In the genomic region with DNA sequence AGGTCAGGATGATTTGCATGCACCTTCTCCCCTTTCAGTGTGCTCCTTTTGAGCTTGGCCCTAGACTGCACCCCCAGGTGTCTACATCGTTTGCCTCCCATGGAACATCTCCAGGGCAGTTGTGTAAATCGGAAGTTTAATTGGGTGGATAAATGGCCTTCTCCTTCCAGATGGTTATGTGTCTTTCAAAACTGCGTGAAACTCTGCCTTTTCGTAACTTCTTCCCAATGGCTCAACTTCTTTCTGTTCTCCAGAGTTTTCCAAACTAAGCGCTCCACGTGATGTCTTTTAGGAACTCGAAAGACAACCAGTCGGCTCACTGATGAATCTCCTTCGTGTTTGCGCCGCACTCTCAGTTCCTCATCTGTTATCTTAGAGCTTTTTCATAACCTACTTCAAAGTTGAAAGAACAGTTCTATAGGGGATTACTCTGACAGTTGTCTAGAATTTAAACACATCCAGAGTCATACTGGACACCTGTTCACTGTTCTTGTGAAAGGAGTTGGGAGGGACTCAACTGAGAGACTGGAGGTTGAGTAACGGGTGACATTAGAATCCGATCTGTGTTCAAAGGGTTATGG, we compare ENCODE assay signal across 10 cellular contexts. TPM values are rescaled to one million over a fixed set of nuclear protein-coding genes. Genes with fewer than 3 reads are reported as not detected.
A peak's percentile ranks its signal among the peaks of the same experiment; 100 is the strongest.
DNase-seq lines count a peak whose midpoint lies in the region; ATAC-seq and TF ChIP-seq lines count a peak whose summit lies in the region.
"Had no signal": no experiment of that assay in that cellular context is flagged by ENCODE, and none has a peak within 500 bp of the region (broad histone marks: within the 10 kb centered on the region; RNA-seq: fewer than 3 reads in every experiment).

No MANE protein-coding gene starts in this region.

- H2AK5ac ChIP-seq in trophoblast cell (ENCODE audit: low read length): no peak overlapping the region

- no peak overlapping the region for H3K18ac ChIP-seq in trophoblast cell (ENCODE audit: low read length)

- H3K79me2 ChIP-seq in trophoblast cell (ENCODE audit: control insufficient read depth, insufficient read depth, low read length, poor library complexity): no peaks in the 10 kb centered on the region
- H3K79me2 ChIP-seq in OCI-LY7 (ENCODE audit: insufficient read depth, low read depth, low read length): no peaks in the 10 kb centered on the region

- H2BK12ac ChIP-seq in trophoblast cell (ENCODE audit: low read length): no peak overlapping the region

- H4K20me1 ChIP-seq in OCI-LY7 (ENCODE audit: insufficient read depth, low read length): no peaks in the 10 kb centered on the region

- BruUV-seq in OCI-LY7 (replicated peaks; lab: Mats Ljungman, UMichigan): no TSS peak

- H3K36me3 ChIP-seq in HUES64 (ENCODE audit: insufficient read depth, low read length): peaks cover 5% of the 10 kb centered on the region; the same call in 1 of the 2 replicates
- no peaks in the 10 kb centered on the region for H3K36me3 ChIP-seq in trophoblast cell (ENCODE audit: control insufficient read depth in 1 of 2, insufficient read depth in 2 of 2, low read length in 2 of 2)
- H3K36me3 ChIP-seq in OCI-LY7 (ENCODE audit: insufficient read depth, low read length): no peaks in the 10 kb centered on the region

- H2BK120ac ChIP-seq in trophoblast cell (ENCODE audit: insufficient read depth, low read length, poor library complexity): no peak overlapping the region

- POLR2A ChIA-PET in OCI-LY7 (lab: Charles Lee): no interaction called here

- H2AFZ ChIP-seq in trophoblast cell (ENCODE audit: insufficient read depth, low read length, poor library complexity): peak overlapping the region; percentile 19
- H2AFZ ChIP-seq in OCI-LY7 (ENCODE audit: low read length): no peak overlapping the region

- peak; percentile 33 for ATAC-seq in GM18520 (IDR thresholded peaks at IDR 0.05; ENCODE audit: unreplicated experiment)

- H3K9ac ChIP-seq in HUES64 (ENCODE audit: low read depth, low read length) (peak overlapping the region; percentile 88), trophoblast cell (ENCODE audit: low read length) (no peak overlapping the region)

- no peak for TF ChIP-seq CTCF in epithelial cell of esophagus (IDR thresholded peaks at IDR 0.05; ENCODE audit: insufficient read depth, low read depth, low read length, missing control alignments)
- no peak for TF ChIP-seq CTCF in OCI-LY7 (conservative IDR thresholded peaks at IDR 0.05; ENCODE audit: low read length)

- H3K23ac ChIP-seq in trophoblast cell (ENCODE audit: low read length): no peak overlapping the region

- no peak overlapping the region for H2BK5ac ChIP-seq in trophoblast cell (ENCODE audit: low read depth, low read length, poor library complexity)

- H3K4me1 ChIP-seq in HUES64 (ENCODE audit: insufficient read depth, low read length) (peaks cover 34% of the 10 kb centered on the region), trophoblast cell (ENCODE audit: control insufficient read depth in 1 of 2, insufficient read depth in 2 of 2, low read length in 2 of 2) (peaks cover 4 to 8% of the 10 kb centered on the region in 2 experiments), OCI-LY7 (ENCODE audit: insufficient read depth, low read length, poor library complexity, severe bottlenecking) (no peaks in the 10 kb centered on the region)

- no peak overlapping the region for H4K12ac ChIP-seq in trophoblast cell (ENCODE audit: low read depth, low read length)

- no peaks in the 10 kb centered on the region for H3K79me1 ChIP-seq in trophoblast cell (ENCODE audit: low read length)

- H3K4me2 ChIP-seq in trophoblast cell (ENCODE audit: low read length) (peak overlapping the region; percentile 100), OCI-LY7 (ENCODE audit: low read length) (no peak overlapping the region)

- H4K8ac ChIP-seq in trophoblast cell (ENCODE audit: low read depth, low read length): no peak overlapping the region

- H3K4ac ChIP-seq in trophoblast cell (ENCODE audit: low read depth, low read length): no peak overlapping the region

- no peaks in the 10 kb centered on the region for H3K9me2 ChIP-seq in OCI-LY7 (ENCODE audit: insufficient read depth, low read length)

- DNase-seq in epithelial cell of esophagus (ENCODE audit: low read depth): no peak
- no peak for DNase-seq in trophoblast cell
- DNase-seq in OCI-LY7 (ENCODE audit: low spot score): no peak
- no peak for DNase-seq in KG1 (lab: John Stamatoyannopoulos, UW)
- DNase-seq in epidermal melanocyte (ENCODE audit: insufficient read length, low spot score): no peak
- no peak for DNase-seq in activated T-cell treated with anti-CD3 and anti-CD28 coated beads, Interleukin-2, amount 50 U/mL, for 48 hours
- DNase-seq: NCI-H1092 had no signal

- 48% methylated on average over 13 of the region's 13 CpGs for WGBS in HUES64
- WGBS in trophoblast cell (ENCODE audit: extremely low coverage, insufficient coverage, insufficient read length): no CpG with 5 or more reads among the region's 13 CpGs

- H3K14ac ChIP-seq in trophoblast cell (ENCODE audit: low read length): no peak overlapping the region

- H3K27me3 ChIP-seq in HUES64 (ENCODE audit: insufficient read depth, low read length) (0 out of 2 replicates have a peak, but pooled peaks cover 3% of the 10 kb centered on the region), trophoblast cell (ENCODE audit: insufficient read depth, low read length) (no peaks in the 10 kb centered on the region)

- H3K9me3 ChIP-seq in HUES64 (ENCODE audit: insufficient read depth, low read depth, low read length) (no peaks in the 10 kb centered on the region), trophoblast cell (ENCODE audit: insufficient read depth, low read depth, low read length) (no peaks in the 10 kb centered on the region), OCI-LY7 (ENCODE audit: low read length) (no peaks in the 10 kb centered on the region)

- intact Hi-C loops in OCI-LY7 (cut with micrococcal nuclease; ENCODE audit: unreplicated experiment): no loop called here

- no peak overlapping the region for H4K91ac ChIP-seq in trophoblast cell (ENCODE audit: low read depth, low read length)

- CTCF ChIA-PET in OCI-LY7 (lab: Charles Lee; ENCODE audit: unreplicated experiment): no interaction called here

- H3K4me3 ChIP-seq in HUES64 (ENCODE audit: low read length): peak overlapping the region; percentile 89
- H3K4me3 ChIP-seq in epithelial cell of esophagus (ENCODE audit: low read length): peak overlapping the region; percentile 62
- H3K4me3 ChIP-seq in trophoblast cell (ENCODE audit: low read depth, low read length): peak overlapping the region; percentile 66
- no peak overlapping the region for H3K4me3 ChIP-seq in OCI-LY7 (ENCODE audit: low read depth, low read length, poor library complexity, severe bottlenecking)

- H3K27ac ChIP-seq in HUES64 (ENCODE audit: low read depth, low read length): peak overlapping the region; percentile 25; the same call in 1 of the 2 replicates
- H3K27ac ChIP-seq in trophoblast cell (ENCODE audit: low read depth, low read length): no peak overlapping the region
- no peak overlapping the region for H3K27ac ChIP-seq in OCI-LY7 (ENCODE audit: low read depth, low read length, poor library complexity, severe bottlenecking)

RNA-seq across cellular contexts. Expression of gene ADAMTS19, which starts 1.8 kb away (rescaled TPM):
- polyA plus RNA-seq in HUES64 (2013, experiment 1 of 2): 16.7 TPM
- 21.3 TPM for polyA plus RNA-seq in HUES64 (2013, experiment 2 of 2)
- polyA plus RNA-seq in trophoblast cell (2013): 0.86 and 0.94 TPM in 2 replicates
- not detected in 2 replicates for total RNA-seq in OCI-LY7 (2014; rRNA removed; shearing (Covaris generic))
- total RNA-seq in OCI-LY7 (2022): not detected in 2 replicates
- total RNA-seq: T-helper 2 cell treated with Interferon-gamma antibody and Interleukin-4, amounts not matched to agents 100 ng/mL and 5 ng/mL, for 36 hours had no signal
